In genomic region chr6:14118444-14118843, GRCh38 we compare ENCODE assay signal across 8 cellular contexts. TPM values are rescaled to one million over a fixed set of nuclear protein-coding genes. Genes with fewer than 3 reads are reported as not detected.
DNase-seq lines count a peak whose midpoint lies in the region; ATAC-seq and TF ChIP-seq lines count a peak whose summit lies in the region.

No MANE protein-coding gene starts in this region.

- peak overlapping the region; percentile 94 for H3K27ac Mint-ChIP-seq in activated CD4-positive, alpha-beta T cell treated with anti-CD3 and anti-CD28 coated beads for 36 hours
- peak overlapping the region; percentile 95 for H3K27ac Mint-ChIP-seq in T-helper 1 cell treated with Interleukin-12 subunit alpha and Interleukin-12 subunit beta and Interleukin-4 antibody, amounts not matched to agents 30 μg/mL and 1 μg/mL, for 36 hours
- H3K27ac Mint-ChIP-seq in glutamatergic neuron (ENCODE audit: unreplicated experiment): no peak overlapping the region
- peak overlapping the region; percentile 100 for H3K27ac Mint-ChIP-seq in stimulated activated naive B cell treated with anti-CD40 and anti-IgM and Interleukin-4, amounts not matched to agents 10 μg/mL and 1 μg/mL and 100 μg/mL, for 72 hours

- POLR2A ChIA-PET in activated CD4-positive, alpha-beta T cell treated with anti-CD3 and anti-CD28 coated beads for 36 hours (lab: Charles Lee): no interaction called here

- no peaks in the 10 kb centered on the region for H3K9me3 Mint-ChIP-seq in activated CD4-positive, alpha-beta T cell treated with anti-CD3 and anti-CD28 coated beads for 36 hours (ENCODE audit: low read depth)
- H3K9me3 Mint-ChIP-seq in T-helper 1 cell treated with Interleukin-12 subunit alpha and Interleukin-12 subunit beta and Interleukin-4 antibody, amounts not matched to agents 30 μg/mL and 1 μg/mL, for 36 hours: no peaks in the 10 kb centered on the region
- H3K9me3 Mint-ChIP-seq in glutamatergic neuron (ENCODE audit: unreplicated experiment): no peaks in the 10 kb centered on the region
- H3K9me3 Mint-ChIP-seq in stimulated activated naive B cell treated with anti-CD40 and anti-IgM and Interleukin-4, amounts not matched to agents 10 μg/mL and 1 μg/mL and 100 μg/mL, for 72 hours: peaks cover 0 to 2% of the 10 kb centered on the region in 2 donors

- intact Hi-C loops in activated CD4-positive, alpha-beta T cell treated with anti-CD3 and anti-CD28 coated beads for 36 hours (cut with DNase I, micrococcal nuclease): loop anchor here in 1 of 2 experiments (5.0 kb wide), 1 partner anchor 1129 kb away; the partner anchor contains the start of gene JARID2

- DNase-seq in activated CD4-positive, alpha-beta T cell treated with anti-CD3 and anti-CD28 coated beads for 36 hours: peak; percentile 24
- no peak for DNase-seq in activated CD4-positive, alpha-beta T cell treated with anti-CD3 and anti-CD28 coated beads for 4 hours
- no peak for DNase-seq in glutamatergic neuron
- no peak for DNase-seq in stimulated activated naive B cell treated with anti-CD40 and anti-IgM and Interleukin-4, amounts not matched to agents 10 μg/mL and 1 μg/mL and 100 μg/mL, for 72 hours
- no peak for DNase-seq in NCI-H510A (lab: John Stamatoyannopoulos, UW)
- DNase-seq in NCI-H187 (lab: John Stamatoyannopoulos, UW): no peak
- no peak for DNase-seq in NCI-H1694 (lab: John Stamatoyannopoulos, UW)

- no peaks in the 10 kb centered on the region for H3K27me3 Mint-ChIP-seq in activated CD4-positive, alpha-beta T cell treated with anti-CD3 and anti-CD28 coated beads for 36 hours
- H3K27me3 Mint-ChIP-seq in T-helper 1 cell treated with Interleukin-12 subunit alpha and Interleukin-12 subunit beta and Interleukin-4 antibody, amounts not matched to agents 30 μg/mL and 1 μg/mL, for 36 hours (ENCODE audit: low read depth): peaks cover 37% of the 10 kb centered on the region
- peaks cover 8% of the 10 kb centered on the region for H3K27me3 Mint-ChIP-seq in glutamatergic neuron (ENCODE audit: unreplicated experiment)
- H3K27me3 Mint-ChIP-seq in stimulated activated naive B cell treated with anti-CD40 and anti-IgM and Interleukin-4, amounts not matched to agents 10 μg/mL and 1 μg/mL and 100 μg/mL, for 72 hours: peaks cover 9 to 15% of the 10 kb centered on the region in 2 donors

- ATAC-seq in activated CD4-positive, alpha-beta T cell treated with anti-CD3 and anti-CD28 coated beads for 36 hours: peak; percentile 5
- ATAC-seq in stimulated activated naive B cell treated with anti-CD40 and anti-IgM and Interleukin-4, amounts not matched to agents 10 μg/mL and 1 μg/mL and 100 μg/mL, for 72 hours (replicated peaks): no peak

- TF ChIP-seq CTCF in glutamatergic neuron (IDR thresholded peaks at IDR 0.05; ENCODE audit: partially characterized antibody, unreplicated experiment): no peak

- CTCF ChIA-PET in activated CD4-positive, alpha-beta T cell treated with anti-CD3 and anti-CD28 coated beads for 36 hours (lab: Charles Lee): interaction anchor here (0.6 to 0.8 kb wide), 2 partner anchors 36 to 71 kb away, joined by 3 to 4 read pairs; no protein-coding TSS in a partner anchor

- H3K4me3 Mint-ChIP-seq in activated CD4-positive, alpha-beta T cell treated with anti-CD3 and anti-CD28 coated beads for 36 hours: peak overlapping the region; percentile 99
- peak overlapping the region; percentile 92 for H3K4me3 Mint-ChIP-seq in T-helper 1 cell treated with Interleukin-12 subunit alpha and Interleukin-12 subunit beta and Interleukin-4 antibody, amounts not matched to agents 30 μg/mL and 1 μg/mL, for 36 hours
- peak overlapping the region; percentile 84 for H3K4me3 Mint-ChIP-seq in glutamatergic neuron (ENCODE audit: unreplicated experiment)
- H3K4me3 Mint-ChIP-seq in stimulated activated naive B cell treated with anti-CD40 and anti-IgM and Interleukin-4, amounts not matched to agents 10 μg/mL and 1 μg/mL and 100 μg/mL, for 72 hours: peak overlapping the region; percentile 98 to 99

- H3K36me3 Mint-ChIP-seq in activated CD4-positive, alpha-beta T cell treated with anti-CD3 and anti-CD28 coated beads for 36 hours (ENCODE audit: low read depth): peaks cover 43% of the 10 kb centered on the region
- peaks cover 27% of the 10 kb centered on the region for H3K36me3 Mint-ChIP-seq in T-helper 1 cell treated with Interleukin-12 subunit alpha and Interleukin-12 subunit beta and Interleukin-4 antibody, amounts not matched to agents 30 μg/mL and 1 μg/mL, for 36 hours (ENCODE audit: low read depth)
- no peaks in the 10 kb centered on the region for H3K36me3 Mint-ChIP-seq in glutamatergic neuron (ENCODE audit: unreplicated experiment)
- H3K36me3 Mint-ChIP-seq in stimulated activated naive B cell treated with anti-CD40 and anti-IgM and Interleukin-4, amounts not matched to agents 10 μg/mL and 1 μg/mL and 100 μg/mL, for 72 hours: peaks cover 64 to 67% of the 10 kb centered on the region in 2 donors

- peaks cover 52% of the 10 kb centered on the region for H3K4me1 Mint-ChIP-seq in activated CD4-positive, alpha-beta T cell treated with anti-CD3 and anti-CD28 coated beads for 36 hours
- H3K4me1 Mint-ChIP-seq in T-helper 1 cell treated with Interleukin-12 subunit alpha and Interleukin-12 subunit beta and Interleukin-4 antibody, amounts not matched to agents 30 μg/mL and 1 μg/mL, for 36 hours (ENCODE audit: low read depth): peaks cover 35% of the 10 kb centered on the region
- H3K4me1 Mint-ChIP-seq in glutamatergic neuron (ENCODE audit: low read depth, unreplicated experiment): no peaks in the 10 kb centered on the region
- H3K4me1 Mint-ChIP-seq in stimulated activated naive B cell treated with anti-CD40 and anti-IgM and Interleukin-4, amounts not matched to agents 10 μg/mL and 1 μg/mL and 100 μg/mL, for 72 hours: peaks cover 38 to 56% of the 10 kb centered on the region in 2 donors

RNA-seq across cellular contexts. Expression of gene CD83, which starts 0.9 kb away (rescaled TPM):
- 10 to 100 TPM; 22.0 to 22.9 TPM for total RNA-seq in activated CD4-positive, alpha-beta T cell treated with anti-CD3 and anti-CD28 coated beads for 36 hours
- 0.34 TPM for total RNA-seq in glutamatergic neuron (ENCODE audit: unreplicated experiment)

Comparison
In these comparisons a context has a peak if more than half of its experiments do, and no peak if none do; other contexts are left out.
1. RNA of gene CD83, which starts 0.9 kb away (total RNA-seq): 22.0 to 22.9 TPM in activated CD4-positive, alpha-beta T cell treated with anti-CD3 and anti-CD28 coated beads for 36 hours; 0.34 TPM in glutamatergic neuron (single experiment); every median in the first group is over 10 times any median in the second.
2. Peak in every context shown above with its lines, with median percentiles within 50 percentile points of each other: H3K4me3 Mint-ChIP-seq.